In the genomic region with DNA sequence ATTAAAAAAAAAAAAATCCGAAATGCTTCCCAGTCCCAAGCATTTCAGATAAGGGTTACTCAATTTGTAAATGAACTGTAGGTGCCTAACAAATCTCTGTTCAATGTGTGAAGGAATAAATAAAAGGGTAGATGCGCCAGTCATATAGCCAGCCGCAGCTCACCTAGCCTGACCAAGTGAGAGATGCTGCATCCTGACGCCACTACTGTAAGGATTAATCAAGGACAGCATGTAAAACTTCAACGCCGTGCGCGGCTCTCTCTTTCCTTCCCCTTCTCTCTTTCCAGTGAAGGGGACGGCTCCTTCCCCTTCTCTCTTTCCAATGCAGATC, we compare ENCODE assay signal across 8 cellular contexts. TPM values are rescaled to one million over a fixed set of nuclear protein-coding genes. Genes with fewer than 3 reads are reported as not detected.
DNase-seq lines count a peak whose midpoint lies in the region; ATAC-seq and TF ChIP-seq lines count a peak whose summit lies in the region.

No MANE protein-coding gene starts in this region.

- H3K4me1 ChIP-seq in lower lobe of right lung (peaks cover 17% of the 10 kb centered on the region), urinary bladder (ENCODE audit: insufficient read depth) (no peaks in the 10 kb centered on the region)

- peaks cover 22% of the 10 kb centered on the region for H3K4me1 Mint-ChIP-seq in MCF 10A (ENCODE audit: insufficient read depth, unreplicated experiment)

- peak overlapping the region; percentile 87 for H3K4me3 Mint-ChIP-seq in MCF 10A (ENCODE audit: unreplicated experiment)

- POLR2A ChIA-PET in MCF 10A (lab: Yijun Ruan, JAX), result interaction anchor here (0.6 to 1.0 kb wide), 3 partner anchors 18 to 370 kb away, joined by 3 read pairs; no protein-coding TSS in a partner anchor

- intact Hi-C loops in MCF 10A (cut with micrococcal nuclease), result no loop called here
- intact Hi-C loops in lower lobe of right lung (cut with DNase I), result no loop called here

- H3K27ac ChIP-seq in lower lobe of right lung (peak overlapping the region; percentile 81), urinary bladder (ENCODE audit: low read depth) (no peak overlapping the region)

- peaks cover 16% of the 10 kb centered on the region for H3K36me3 Mint-ChIP-seq in MCF 10A (ENCODE audit: insufficient read depth, unreplicated experiment)

- H3K4me3 ChIP-seq in lower lobe of right lung (peak overlapping the region; percentile 87), urinary bladder (ENCODE audit: low read depth, low read length) (peak overlapping the region; percentile 42)

- ATAC-seq in GM19324 (IDR thresholded peaks at IDR 0.05; ENCODE audit: low FRiP score, unreplicated experiment) (peak; percentile 22), HG03460 (IDR thresholded peaks at IDR 0.05; ENCODE audit: unreplicated experiment) (peak; percentile 19), lower lobe of right lung (peak; percentile 29 to 46), GM18517 (IDR thresholded peaks at IDR 0.05; ENCODE audit: unreplicated experiment) (no peak)

- no peaks in the 10 kb centered on the region for H3K27me3 ChIP-seq in lower lobe of right lung (ENCODE audit: low read depth)

- H3K36me3 ChIP-seq in lower lobe of right lung, result peaks cover 14% of the 10 kb centered on the region
- H3K36me3 ChIP-seq in urinary bladder (ENCODE audit: insufficient read depth), result no peaks in the 10 kb centered on the region

- DNase-seq in MCF 10A (ENCODE audit: unreplicated experiment), result no peak
- no peak for DNase-seq in lower lobe of right lung
- no peak for DNase-seq in DMS 273 treated with DMSO at 0.1 percent for 48 hours (lab: John Stamatoyannopoulos, UW)
- no peak for DNase-seq in ureter (ENCODE audit: low spot score)

- WGBS in urinary bladder, result 9% methylated on average over 9 of the region's 9 CpGs

- H3K9me3 Mint-ChIP-seq in MCF 10A (ENCODE audit: unreplicated experiment), result no peaks in the 10 kb centered on the region

- no peaks in the 10 kb centered on the region for H3K9me3 ChIP-seq in lower lobe of right lung

- H3K27ac Mint-ChIP-seq in MCF 10A (ENCODE audit: low read depth, unreplicated experiment), result peak overlapping the region; percentile 37

- no peaks in the 10 kb centered on the region for H3K27me3 Mint-ChIP-seq in MCF 10A (ENCODE audit: insufficient read depth, unreplicated experiment)

- no peak for TF ChIP-seq CTCF in MCF 10A (IDR thresholded peaks at IDR 0.05; ENCODE audit: unreplicated experiment)
- no peak for TF ChIP-seq CTCF in lower lobe of right lung (IDR thresholded peaks at IDR 0.05)

- BruUV-seq in MCF 10A (replicated peaks; lab: Mats Ljungman, UMichigan), result TSS peak; percentile 74

- CTCF ChIA-PET in MCF 10A (lab: Yijun Ruan, JAX), result interaction anchor here (0.7 to 3.4 kb wide), 2 partner anchors 13 to 399 kb away, joined by 3 to 18 read pairs; no protein-coding TSS in a partner anchor

RNA-seq across cellular contexts. Expression of gene PPT1, which starts 0.4 kb away (rescaled TPM):
- total RNA-seq in MCF 10A (2022), result 55.4 and 56.4 TPM in 2 replicates
- total RNA-seq in lower lobe of right lung, result 195 TPM
- total RNA-seq in urinary bladder, result 58.7 TPM
- 102 TPM for polyA plus RNA-seq in urinary bladder
- total RNA-seq in ureter, result 92.4 TPM

RNA-seq across cellular contexts. Expression of gene CAP1, which starts 56.1 kb away (rescaled TPM):
- 297 and 339 TPM in 2 replicates for total RNA-seq in MCF 10A (2022)
- total RNA-seq in lower lobe of right lung, result 365 TPM
- 154 TPM for total RNA-seq in urinary bladder
- 273 TPM for polyA plus RNA-seq in urinary bladder
- total RNA-seq in ureter, result 351 TPM
